ENCODE assay signal across 20 cellular contexts in the genomic region with DNA sequence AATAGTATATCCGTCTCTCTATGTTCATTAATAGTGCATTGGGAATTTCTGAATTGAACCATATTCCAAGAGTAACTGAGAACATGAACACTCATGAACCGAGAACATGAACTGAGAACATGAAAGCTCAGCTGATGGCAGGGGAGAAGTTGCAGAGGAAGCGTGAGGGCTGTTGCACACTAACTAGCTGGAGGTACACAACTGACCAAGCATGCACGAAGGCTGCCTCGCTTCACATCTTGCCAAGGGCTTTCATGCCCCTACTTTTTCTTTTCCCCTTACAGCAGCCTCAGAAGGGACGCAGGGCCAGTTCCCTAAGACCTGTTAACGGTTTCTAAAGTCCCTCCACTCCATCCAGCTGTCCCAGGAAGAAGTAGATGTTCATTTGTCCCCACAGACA. TPM values are rescaled to one million over a fixed set of nuclear protein-coding genes. Genes with fewer than 3 reads are reported as not detected.
DNase-seq lines count a peak whose midpoint lies in the region; ATAC-seq and TF ChIP-seq lines count a peak whose summit lies in the region.
"Had no signal": no experiment of that assay in that cellular context is flagged by ENCODE, and none has a peak within 500 bp of the region (broad histone marks: within the 10 kb centered on the region; RNA-seq: fewer than 3 reads in every experiment).

No MANE protein-coding gene starts in this region.

- H3K36me3 ChIP-seq in heart left ventricle = peaks cover 0 to 4% (median 0%) of the 10 kb centered on the region in 9 donors
- H3K36me3 ChIP-seq in upper lobe of left lung = no peaks in the 10 kb centered on the region
- H3K36me3 ChIP-seq: brain microvascular endothelial cell had no signal

- no peaks in the 10 kb centered on the region for H3K27me3 ChIP-seq in heart left ventricle
- H3K27me3 ChIP-seq in upper lobe of left lung = no peaks in the 10 kb centered on the region
- H3K27me3 ChIP-seq: brain microvascular endothelial cell had no signal

- H3K9me3 ChIP-seq in heart left ventricle = no peaks in the 10 kb centered on the region
- no peaks in the 10 kb centered on the region for H3K9me3 ChIP-seq in upper lobe of left lung
- no peaks in the 10 kb centered on the region for H3K9me3 ChIP-seq in T-helper 17 cell (ENCODE audit: control insufficient read depth, low read length, poor library complexity, severe bottlenecking)

- H3K27ac Mint-ChIP-seq in neural crest cell (ENCODE audit: unreplicated experiment) (peak overlapping the region; percentile 8), T-helper 17 cell (no peak overlapping the region)
- H3K27ac Mint-ChIP-seq: CD4-positive, CD25-positive, alpha-beta regulatory T cell; stimulated activated naive CD8-positive, alpha-beta T cell treated with anti-CD3 and anti-CD28 coated beads, Interleukin-15, amount 100 ng/mL, for 72 hours had no signal

- no peak for TF ChIP-seq EP300 in upper lobe of left lung (IDR thresholded peaks at IDR 0.05)

- intact Hi-C loops in heart left ventricle (cut with DNase I) = no loop called here
- intact Hi-C loops in cardiac septum (cut with DNase I) = no loop called here

- H3K4me3 ChIP-seq in heart left ventricle (peak overlapping the region in 5 of 12 donors; percentile 61 to 83 (median 66)), upper lobe of left lung (no peak overlapping the region)

- no peak for TF ChIP-seq POLR2A in heart left ventricle (IDR thresholded peaks at IDR 0.05)
- peak in 1 of 4 donors; percentile 26 for TF ChIP-seq POLR2A in upper lobe of left lung (IDR thresholded peaks at IDR 0.05)

- ATAC-seq in heart left ventricle (no peak), upper lobe of left lung (ENCODE audit: low FRiP score in 2 of 2) (no peak), T-helper 17 cell (no peak), HG03280 (IDR thresholded peaks at IDR 0.05; ENCODE audit: unreplicated experiment) (no peak), GM21737 (IDR thresholded peaks at IDR 0.05; ENCODE audit: unreplicated experiment) (no peak)
- ATAC-seq: stimulated activated naive CD8-positive, alpha-beta T cell treated with anti-CD3 and anti-CD28 coated beads, Interleukin-15, amount 100 ng/mL, for 72 hours had no signal

- H3K27me3 Mint-ChIP-seq in neural crest cell (ENCODE audit: low read depth) (no peaks in the 10 kb centered on the region), T-helper 17 cell (peaks cover 38% of the 10 kb centered on the region)

- H3K4me3 Mint-ChIP-seq in neural crest cell (no peak overlapping the region), T-helper 17 cell (no peak overlapping the region)
- H3K4me3 Mint-ChIP-seq: CD4-positive, CD25-positive, alpha-beta regulatory T cell; stimulated activated naive CD8-positive, alpha-beta T cell treated with anti-CD3 and anti-CD28 coated beads, Interleukin-15, amount 100 ng/mL, for 72 hours had no signal

- H3K36me3 Mint-ChIP-seq in neural crest cell (ENCODE audit: low read depth) (no peaks in the 10 kb centered on the region), T-helper 17 cell (ENCODE audit: low read depth) (no peaks in the 10 kb centered on the region)
- H3K36me3 Mint-ChIP-seq: CD4-positive, CD25-positive, alpha-beta regulatory T cell had no signal

- peak in 1 of 5 donors; percentile 29 for DNase-seq in heart left ventricle
- DNase-seq in cardiac septum (ENCODE audit: low spot score) = no peak
- peak in 3 of 61 donors; percentile 3 to 22 (median 9) for DNase-seq in caudate nucleus (lab: John Stamatoyannopoulos, UW)
- DNase-seq in neural crest cell (ENCODE audit: low read depth, low spot score) = no peak
- peak in 1 of 2 donors; percentile 40 for DNase-seq in upper lobe of left lung
- no peak for DNase-seq in T-helper 17 cell
- DNase-seq: activated CD8-positive, alpha-beta memory T cell treated with anti-CD3 and anti-CD28 coated beads, Interleukin-2, amount 50 U/mL, for 48 hours; activated naive CD4-positive, alpha-beta T cell treated with anti-CD3 and anti-CD28 coated beads, Interleukin-2, amount 50 U/mL, for 16 hours; brain microvascular endothelial cell; CD4-positive, CD25-positive, alpha-beta regulatory T cell; effector memory CD4-positive, alpha-beta T cell; mammary epithelial cell; RPMI8226; small intestine; stimulated activated naive CD8-positive, alpha-beta T cell treated with anti-CD3 and anti-CD28 coated beads, Interleukin-15, amount 100 ng/mL, for 72 hours; T-helper 1 cell had no signal

- WGBS in heart left ventricle, 4 donors = 70 to 81% (median 77%) methylated on average over 7 of the region's 7 CpGs
- WGBS in upper lobe of left lung, 2 donors = 65 to 83% methylated on average over 7 of the region's 7 CpGs

- H3K9me3 Mint-ChIP-seq in neural crest cell = no peaks in the 10 kb centered on the region
- H3K9me3 Mint-ChIP-seq: stimulated activated naive CD8-positive, alpha-beta T cell treated with anti-CD3 and anti-CD28 coated beads, Interleukin-15, amount 100 ng/mL, for 72 hours had no signal

- no peak for TF ChIP-seq CTCF in heart left ventricle (IDR thresholded peaks at IDR 0.05)
- TF ChIP-seq CTCF in neural crest cell (conservative IDR thresholded peaks at IDR 0.05) = no peak
- TF ChIP-seq CTCF in upper lobe of left lung (IDR thresholded peaks at IDR 0.05) = no peak

- H3K4me1 Mint-ChIP-seq in neural crest cell = peaks cover 58% of the 10 kb centered on the region
- peaks cover 2% of the 10 kb centered on the region for H3K4me1 Mint-ChIP-seq in T-helper 17 cell
- H3K4me1 Mint-ChIP-seq: stimulated activated naive CD8-positive, alpha-beta T cell treated with anti-CD3 and anti-CD28 coated beads, Interleukin-15, amount 100 ng/mL, for 72 hours had no signal

- H3K27ac ChIP-seq in heart left ventricle (peak overlapping the region; percentile 56 to 93 (median 84)), caudate nucleus (ENCODE audit: low read depth, low read length) (peak overlapping the region; percentile 93), upper lobe of left lung (peak overlapping the region; percentile 80 to 90 (median 85))
- H3K27ac ChIP-seq: brain microvascular endothelial cell had no signal

- peaks cover 0 to 71% (median 22%) of the 10 kb centered on the region in 12 donors for H3K4me1 ChIP-seq in heart left ventricle
- H3K4me1 ChIP-seq in upper lobe of left lung = peaks cover 29 to 41% (median 35%) of the 10 kb centered on the region in 4 donors

RNA-seq across cellular contexts. Expression of gene RNASE1, which starts 4.3 kb away (rescaled TPM):
- total RNA-seq in heart left ventricle (100 to 1,000 TPM; 127 to 654 (median 294) TPM), cardiac septum (171 TPM), neural crest cell (6.4 and 9.7 TPM in 2 replicates), upper lobe of left lung (1,000 to 10,000 TPM in 2 of 6 donors, 100 to 1,000 TPM in 4; 229 to 1,558 (median 860) TPM), T-helper 17 cell (not detected)
- polyA plus RNA-seq in heart left ventricle = 100 to 1,000 TPM; 199 to 242 TPM
- total RNA-seq: A172; CD4-positive, CD25-positive, alpha-beta regulatory T cell; mammary epithelial cell had no signal
- polyA plus RNA-seq: CD4-positive, CD25-positive, alpha-beta regulatory T cell; mammary epithelial cell had no signal

RNA-seq across cellular contexts. Expression of gene RNASE6, which starts 17.2 kb away (rescaled TPM):
- total RNA-seq in heart left ventricle (10 to 100 TPM in 2 of 9 donors, 1 to 10 TPM in 7; 2.5 to 39.9 (median 5.2) TPM), cardiac septum (3.1 TPM), neural crest cell (0.23 TPM in 1 of 2 replicates, not detected in the other), upper lobe of left lung (10 to 100 TPM in 4 of 6 donors, 1 to 10 TPM in 2; 3.0 to 29.9 (median 15.2) TPM), T-helper 17 cell (1 to 10 TPM; 2.9 to 4.1 TPM)
- 1 to 10 TPM; 1.1 to 6.3 TPM for polyA plus RNA-seq in heart left ventricle
- total RNA-seq: A172, mammary epithelial cell had no signal
- polyA plus RNA-seq: mammary epithelial cell had no signal

RNA-seq across cellular contexts. Expression of gene EDDM3B, which starts 30.1 kb away (rescaled TPM):
- not detected for total RNA-seq in heart left ventricle
- polyA plus RNA-seq in heart left ventricle = not detected
- total RNA-seq in cardiac septum = not detected
- total RNA-seq in neural crest cell = not detected in 2 replicates
- total RNA-seq in upper lobe of left lung = not detected
- total RNA-seq in T-helper 17 cell = not detected
- total RNA-seq: A172; CD4-positive, CD25-positive, alpha-beta regulatory T cell; mammary epithelial cell; omental fat pad had no signal
- polyA plus RNA-seq: CD4-positive, CD25-positive, alpha-beta regulatory T cell; mammary epithelial cell; small intestine had no signal

RNA-seq across cellular contexts. Expression of gene EDDM3A, which starts 52.6 kb away (rescaled TPM):
- not detected for total RNA-seq in heart left ventricle
- polyA plus RNA-seq in heart left ventricle = not detected
- total RNA-seq in cardiac septum = not detected
- not detected in 2 replicates for total RNA-seq in neural crest cell
- total RNA-seq in upper lobe of left lung = not detected
- not detected for total RNA-seq in T-helper 17 cell
- total RNA-seq: A172; CD4-positive, CD25-positive, alpha-beta regulatory T cell; mammary epithelial cell; omental fat pad had no signal
- polyA plus RNA-seq: CD4-positive, CD25-positive, alpha-beta regulatory T cell; mammary epithelial cell; small intestine had no signal

Comparison
In these comparisons a context has a peak if more than half of its experiments do, and no peak if none do; other contexts are left out.
1. RNA of gene RNASE1, which starts 4.3 kb away (total RNA-seq): 229 to 1,558 TPM in upper lobe of left lung, 127 to 654 TPM in heart left ventricle and 171 TPM in cardiac septum (single experiment); 6.4 to 9.7 TPM in neural crest cell and not detected in T-helper 17 cell; every median in the first group is over 10 times any median in the second.
2. Peak in every context shown above with its lines, with median percentiles within 50 percentile points of each other: H3K27ac ChIP-seq.